Comparison of ENCODE assay signal across 14 cellular contexts in genomic region chr7:18900236-18900635, GRCh38.
"Had no signal": no experiment of that assay in that cellular context is flagged by ENCODE, and none has a peak within 500 bp of the region (broad histone marks: within the 10 kb centered on the region; RNA-seq: fewer than 3 reads in every experiment).

No MANE protein-coding gene starts in this region.

- H3K27ac ChIP-seq: esophagus muscularis mucosa, ovary, psoas muscle, tibial nerve had no signal

- H3K27me3 ChIP-seq: esophagus muscularis mucosa, ovary, tibial nerve had no signal

- H3K4me1 ChIP-seq: esophagus muscularis mucosa, psoas muscle had no signal

- DNase-seq: activated CD4-positive, alpha-beta T cell treated with anti-CD3 and anti-CD28 coated beads, Interleukin-2, amount 50 U/mL, for 48 hours; activated T-cell treated with anti-CD3 and anti-CD28 coated beads for 4 hours; amniotic stem cell; effector CD8-positive, alpha-beta T cell; left ventricle myocardium superior; naive thymus-derived CD8-positive, alpha-beta T cell; ovary; psoas muscle; right cardiac atrium; stimulated activated CD4-positive, alpha-beta T cell treated with anti-CD3 and anti-CD28 coated beads, Interleukin-2, amount 100 ng/mL, for 24 hours; stimulated activated naive CD4-positive, alpha-beta T cell treated with Interleukin-2 at 50 U/mL for 16 hours; substantia nigra had no signal

- ATAC-seq: left ventricle myocardium superior; naive thymus-derived CD8-positive, alpha-beta T cell; psoas muscle; right cardiac atrium had no signal

- H3K4me3 ChIP-seq: esophagus muscularis mucosa, ovary, psoas muscle, tibial nerve had no signal

- H3K36me3 ChIP-seq: esophagus muscularis mucosa, ovary, tibial nerve had no signal

- H3K9me3 ChIP-seq: esophagus muscularis mucosa, ovary, psoas muscle, tibial nerve had no signal
